In genomic region chr19:36054733-36055686, GRCh38 we compare ENCODE assay signal across 2 cellular contexts.
A peak's percentile ranks its signal among the peaks of the same experiment; 100 is the strongest.
TF ChIP-seq lines count a peak whose summit lies in the region.

TSS of gene WDR62 (plus strand) at chr19:36054897. CDS start at chr19:36054972, 75 bp downstream.

TF ChIP-seq in IMR-90, 13 proteins besides CTCF, POLR2A, EP300 and RAD21:
- TF ChIP-seq ELK1 (IDR thresholded peaks at IDR 0.05; ENCODE audit: borderline replicate concordance, low read depth, low read length) (no peak), CEBPB (IDR thresholded peaks at IDR 0.05; ENCODE audit: low read depth, low read length) (no peak), RFX5 (IDR thresholded peaks at IDR 0.05; ENCODE audit: low read depth, low read length) (no peak), MAZ (IDR thresholded peaks at IDR 0.05; ENCODE audit: borderline replicate concordance, low read depth, low read length) (0 out of 2 replicates have a peak, but pooled peaks have one; percentile 26), FOS (IDR thresholded peaks at IDR 0.05; ENCODE audit: low read depth, low read length) (peak; percentile 53; the same call in 1 of the 2 replicates), MXI1 (IDR thresholded peaks at IDR 0.05; ENCODE audit: borderline replicate concordance, low read depth, low read length) (peak; percentile 97), USF2 (IDR thresholded peaks at IDR 0.05; ENCODE audit: low read depth, low read length) (no peak), BHLHE40 (IDR thresholded peaks at IDR 0.05; ENCODE audit: low read depth, low read length) (no peak), RCOR1 (IDR thresholded peaks at IDR 0.05; ENCODE audit: insufficient replicate concordance, low read length) (no peak), CHD1 (IDR thresholded peaks at IDR 0.05; ENCODE audit: low read depth, low read length) (no peak), SMC3 (IDR thresholded peaks at IDR 0.05; ENCODE audit: low read depth, low read length) (no peak), MAFK (IDR thresholded peaks at IDR 0.05; ENCODE audit: low read depth, low read length) (no peak), NFE2L2 (IDR thresholded peaks at IDR 0.05; ENCODE audit: low read depth, low read length) (no peak)

TF ChIP-seq in endothelial cell of umbilical vein, 7 proteins besides CTCF, POLR2A, EP300 and RAD21:
- TF ChIP-seq POLR2AphosphoS5 (IDR thresholded peaks at IDR 0.05; ENCODE audit: insufficient read depth, low read depth, low read length) (peak; percentile 35), MAX (IDR thresholded peaks at IDR 0.05; ENCODE audit: insufficient read depth, insufficient read length) (no peak)
